7 cellular contexts compared by ENCODE assay signal in genomic region chr1:25875154-25875855, GRCh38. TPM values are rescaled to one million over a fixed set of nuclear protein-coding genes. Genes with fewer than 3 reads are reported as not detected.
A peak's percentile ranks its signal among the peaks of the same experiment; 100 is the strongest.
DNase-seq lines count a peak whose midpoint lies in the region; ATAC-seq, FAIRE-seq and TF ChIP-seq lines count a peak whose summit lies in the region.

Gene PAQR7 (minus strand): TSS chr1:25875708. CDS start chr1:25863839, 11,869 bp downstream.

- H3K9me3 Mint-ChIP-seq in neural progenitor cell: no peaks in the 10 kb centered on the region

- H3K4me1 ChIP-seq in gastroesophageal sphincter (peaks cover 0 to 57% (median 12%) of the 10 kb centered on the region in 3 donors), neural progenitor cell (peaks cover 7% of the 10 kb centered on the region)

- TF ChIP-seq EP300 in gastroesophageal sphincter (IDR thresholded peaks at IDR 0.05): no peak

- 1% methylated on average over 15 of the region's 75 CpGs; no CpG with 5 or more reads in 1 of the 2 donors for WGBS in gastroesophageal sphincter (ENCODE audit: low coverage in 1 of 2), 2 donors

- no peaks in the 10 kb centered on the region for H3K79me2 ChIP-seq in neural progenitor cell (ENCODE audit: low read depth)

- H3K4me1 Mint-ChIP-seq in neural progenitor cell: peaks cover 25% of the 10 kb centered on the region

- peak; percentile 66 to 72 for TF ChIP-seq POLR2A in gastroesophageal sphincter (IDR thresholded peaks at IDR 0.05)

- H3K36me3 Mint-ChIP-seq in neural progenitor cell: no peaks in the 10 kb centered on the region

- H3K4me3 Mint-ChIP-seq in neural progenitor cell: peak within 1 kb of the TSS; percentile 88

- peaks cover 0 to 4% of the 10 kb centered on the region in 2 donors for H3K36me3 ChIP-seq in gastroesophageal sphincter
- H3K36me3 ChIP-seq in neural progenitor cell: no peaks in the 10 kb centered on the region

- POLR2A ChIA-PET in RWPE1 (lab: Yijun Ruan, JAX; ENCODE audit: low non-redundant PET): interaction anchor here (0.6 to 2.7 kb wide), 5 partner anchors 16 to 422 kb away, joined by 3 to 18 read pairs (median 3); partner anchors contain the start of gene STMN1

- TF ChIP-seq CTCF in RWPE1 (conservative IDR thresholded peaks at IDR 0.05; ENCODE audit: low read depth) (no peak), gastroesophageal sphincter (IDR thresholded peaks at IDR 0.05) (no peak), neural progenitor cell (IDR thresholded peaks at IDR 0.05) (peak; percentile 23)

- no peak within 1 kb of the TSS for H3K9ac ChIP-seq in neural progenitor cell

- CTCF ChIA-PET in RWPE1 (lab: Yijun Ruan, JAX): interaction anchor here (0.5 to 1.4 kb wide), 3 partner anchors 14 to 21 kb away, joined by 3 to 8 read pairs (median 4); no protein-coding TSS in a partner anchor

- H3K27ac Mint-ChIP-seq in neural progenitor cell: peak within 1 kb of the TSS; percentile 95

- peak within 1 kb of the TSS; percentile 81 for H3K4me2 ChIP-seq in neural progenitor cell

- DNase-seq in GM18507 (ENCODE audit: extremely low spot score, insufficient read length, low read depth): peak; percentile 54
- DNase-seq in HK-2 (ENCODE audit: unreplicated experiment): peak; percentile 60
- DNase-seq in RWPE1 (ENCODE audit: low spot score): peak; percentile 55
- peak; percentile 66 for DNase-seq in activated naive CD4-positive, alpha-beta T cell treated with Interleukin-2 at 50 U/mL for 16 hours
- DNase-seq in neural progenitor cell (ENCODE audit: low spot score): peak; percentile 87
- peak in 46 of 49 donors; percentile 28 to 90 (median 66) for DNase-seq in substantia nigra (lab: John Stamatoyannopoulos, UW)

- H3K27me3 ChIP-seq in gastroesophageal sphincter: no peaks in the 10 kb centered on the region
- peaks cover 28% of the 10 kb centered on the region for H3K27me3 ChIP-seq in neural progenitor cell

- H3K27me3 Mint-ChIP-seq in neural progenitor cell (ENCODE audit: insufficient read depth, low read depth): peaks cover 17% of the 10 kb centered on the region

- peaks cover 31% of the 10 kb centered on the region for H3F3A ChIP-seq in neural progenitor cell (ENCODE audit: low read depth)

- H3K9me3 ChIP-seq in gastroesophageal sphincter (no peaks in the 10 kb centered on the region), neural progenitor cell (ENCODE audit: low read depth) (no peaks in the 10 kb centered on the region)

- no peak for FAIRE-seq in GM18507 (lab: Jason Lieb, UNC)

- peaks cover 2% of the 10 kb centered on the region for H4K20me1 ChIP-seq in neural progenitor cell (ENCODE audit: low read depth)

- H2AFZ ChIP-seq in neural progenitor cell (replicated peaks): peak within 1 kb of the TSS; percentile 96

- H3K4me3 ChIP-seq in gastroesophageal sphincter: peak within 1 kb of the TSS; percentile 44 to 70
- H3K4me3 ChIP-seq in neural progenitor cell: peak within 1 kb of the TSS; percentile 54

- H3K27ac ChIP-seq in RWPE1: peak within 1 kb of the TSS; percentile 95
- H3K27ac ChIP-seq in gastroesophageal sphincter: peak within 1 kb of the TSS in 3 of 4 donors; percentile 74 to 89 (median 86)
- no peak within 1 kb of the TSS for H3K27ac ChIP-seq in neural progenitor cell
- H3K27ac ChIP-seq in substantia nigra (ENCODE audit: low read depth, low read length, poor library complexity, severe bottlenecking): peak within 1 kb of the TSS; percentile 73

- ATAC-seq in gastroesophageal sphincter: peak; percentile 89

RNA-seq across cellular contexts. Expression of gene PAQR7, which starts in this region (rescaled TPM):
- total RNA-seq in gastroesophageal sphincter: 10 to 100 TPM in 1 of 4 donors, 1 to 10 TPM in 3; 6.5 to 13.7 (median 7.8) TPM
- 1.1 and 3.7 TPM in 2 replicates for total RNA-seq in neural progenitor cell (ENCODE audit: low replicate concordance)
